Comparison of ENCODE assay signal across 16 cellular contexts in the genomic region with DNA sequence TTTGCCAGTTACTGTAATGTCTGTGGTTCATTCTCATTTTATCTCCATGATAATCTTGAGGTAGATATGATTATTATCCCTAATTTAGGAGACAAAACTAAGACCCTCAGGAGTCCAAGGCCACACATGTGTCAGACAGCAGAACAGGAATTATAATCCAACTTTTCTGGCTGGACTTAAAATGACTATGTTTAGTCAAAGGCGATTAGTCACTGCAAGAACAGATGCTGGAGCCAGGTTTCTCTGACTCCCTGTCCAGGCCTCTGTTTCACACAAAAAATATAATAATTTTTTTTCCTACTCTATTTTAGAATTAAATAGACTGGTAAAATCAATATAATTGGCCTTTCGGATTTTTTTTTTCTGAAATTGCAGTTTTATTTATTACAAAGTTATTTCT. TPM values are rescaled to one million over a fixed set of nuclear protein-coding genes. Genes with fewer than 3 reads are reported as not detected.
A peak's percentile ranks its signal among the peaks of the same experiment; 100 is the strongest.
DNase-seq lines count a peak whose midpoint lies in the region; ATAC-seq, FAIRE-seq and TF ChIP-seq lines count a peak whose summit lies in the region.
"Had no signal": no experiment of that assay in that cellular context is flagged by ENCODE, and none has a peak within 500 bp of the region (broad histone marks: within the 10 kb centered on the region; RNA-seq: fewer than 3 reads in every experiment).

No MANE protein-coding gene starts in this region.

- peak; percentile 70 for DNase-seq in AG08395 (ENCODE audit: low spot score)
- DNase-seq in LHCN-M2 (ENCODE audit: low read depth) = peak; percentile 79
- DNase-seq in K562 (ENCODE audit: extremely low read depth in 1 of 4, low spot score in 3 of 4) = peak; percentile 35 to 53 (median 46)
- peak; percentile 59 for DNase-seq in hepatic stellate cell (ENCODE audit: low spot score)
- DNase-seq in lower lobe of right lung = no peak
- no peak for DNase-seq in Right ventricle myocardium superior
- DNase-seq in NCI-H1694 treated with DMSO at 0.1 percent for 48 hours (lab: John Stamatoyannopoulos, UW) = no peak
- DNase-seq: activated naive CD4-positive, alpha-beta T cell treated with Interleukin-2 at 50 U/mL for 16 hours; islet precursor cell; NCI-H2107; stimulated activated CD8-positive, alpha-beta memory T cell treated with anti-CD3 and anti-CD28 coated beads, Interleukin-4, amount 100 ng/mL, for 48 hours; transverse colon had no signal

- 22% methylated on average over 2 of the region's 2 CpGs for WGBS in K562 (ENCODE audit: insufficient coverage, low coverage, missing lambda C conversion rate)

- H3K79me2 ChIP-seq in K562 (ENCODE audit: control insufficient read depth, insufficient read depth, low read length) = no peaks in the 10 kb centered on the region

- H3K36me3 ChIP-seq in K562 (ENCODE audit: control insufficient read depth, insufficient read depth, low read length) = peaks cover 27% of the 10 kb centered on the region
- no peaks in the 10 kb centered on the region for H3K36me3 ChIP-seq in lower lobe of right lung
- H3K36me3 ChIP-seq: gastroesophageal sphincter, transverse colon had no signal

- H3K27ac ChIP-seq in K562 (ENCODE audit: extremely low read depth, low read depth, low read length) (peak overlapping the region; percentile 92), lower lobe of right lung (no peak overlapping the region)
- H3K27ac ChIP-seq: transverse colon had no signal

- no TSS peak for BruUV-seq in K562 (replicated peaks; lab: Mats Ljungman, UMichigan)

- peak overlapping the region; percentile 81 for H2AFZ ChIP-seq in K562 (ENCODE audit: low read depth, low read length)

- in situ Hi-C loops in K562 (cut with MboI) = no loop called here

- no peaks in the 10 kb centered on the region for H3K9me1 ChIP-seq in K562 (ENCODE audit: control insufficient read depth, insufficient read depth, low read length)

- ATAC-seq in K562 (peak; percentile 75), lower lobe of right lung (no peak), Right ventricle myocardium superior (ENCODE audit: poor library complexity) (no peak), HG02642 (IDR thresholded peaks at IDR 0.05; ENCODE audit: poor library complexity, unreplicated experiment) (no peak)
- ATAC-seq: gastroesophageal sphincter, GM12878 had no signal

- TF ChIP-seq CTCF in K562 (IDR thresholded peaks at IDR 0.05 in 2 of 3, conservative IDR thresholded peaks at IDR 0.05 in 1 of 3; ENCODE audit: insufficient read depth in 2 of 3, low read depth in 1 of 3, low read length in 3 of 3) (no peak), lower lobe of right lung (IDR thresholded peaks at IDR 0.05) (no peak)

- no peak for TF ChIP-seq RAD21 in K562 (CRISPR knock-in tag; conservative IDR thresholded peaks at IDR 0.05 in 1 of 2, IDR thresholded peaks at IDR 0.05 in 1 of 2)

- no peaks in the 10 kb centered on the region for H3K27me3 ChIP-seq in K562 (ENCODE audit: control insufficient read depth in 2 of 2, insufficient read depth in 2 of 2, low read length in 2 of 2)
- no peaks in the 10 kb centered on the region for H3K27me3 ChIP-seq in lower lobe of right lung (ENCODE audit: low read depth)
- H3K27me3 ChIP-seq: gastroesophageal sphincter, transverse colon had no signal

- CTCF ChIA-PET in K562 (lab: Yijun Ruan, JAX; ENCODE audit: low intra/inter-chr PET ratio) = no interaction called here

- no peak overlapping the region; the same call in 1 of the 2 replicates for H3K4me2 ChIP-seq in K562 (ENCODE audit: insufficient read depth, low read length)

- H3K4me1 ChIP-seq in K562 (replicated peaks in 1 of 2; ENCODE audit: control insufficient read depth in 2 of 2, insufficient read depth in 2 of 2, low read length in 2 of 2) (peaks cover 0 to 17% of the 10 kb centered on the region in 2 experiments; a peak in 3 of 5 replicates), lower lobe of right lung (no peaks in the 10 kb centered on the region)

- FAIRE-seq in K562 (lab: Jason Lieb, UNC) = peak; percentile 32
- FAIRE-seq: colon, GM12878 had no signal

- POLR2A ChIA-PET in K562 (lab: Yijun Ruan, JAX) = interaction anchor here (1.0 to 1.7 kb wide), 4 partner anchors 9 to 57 kb away, joined by 3 to 4 read pairs (median 3); a partner anchor contains a TSS

- TF ChIP-seq POLR2A in K562 (conservative IDR thresholded peaks at IDR 0.05) = no peak

- TF ChIP-seq EP300 in K562 (IDR thresholded peaks at IDR 0.05; ENCODE audit: low read length) = no peak; the same call in 1 of the 2 replicates

- H3K9me3 ChIP-seq in K562 (replicated peaks; ENCODE audit: control insufficient read depth, insufficient read depth, low read depth, low read length) (no peaks in the 10 kb centered on the region), lower lobe of right lung (no peaks in the 10 kb centered on the region)
- H3K9me3 ChIP-seq: gastroesophageal sphincter, transverse colon had no signal

- H3K9ac ChIP-seq in K562 (ENCODE audit: insufficient read depth in 1 of 2, low read depth in 2 of 2, low read length in 2 of 2) = peak overlapping the region in 1 of 2 experiments; percentile 69; a peak in 2 of 4 replicates

- no peak overlapping the region for H3K4me3 ChIP-seq in K562
- H3K4me3 ChIP-seq in lower lobe of right lung = no peak overlapping the region
- H3K4me3 ChIP-seq: gastroesophageal sphincter, GM12878, transverse colon had no signal

- no peaks in the 10 kb centered on the region for H4K20me1 ChIP-seq in K562 (replicated peaks; ENCODE audit: control insufficient read depth, insufficient read depth, low read length)

- intact Hi-C loops in K562 (cut with micrococcal nuclease) = no loop called here
- intact Hi-C loops in lower lobe of right lung (cut with DNase I) = no loop called here
- intact Hi-C loops in Right ventricle myocardium superior (cut with DNase I) = no loop called here

TF ChIP-seq in K562, 482 proteins besides CTCF, POLR2A, EP300 and RAD21 (continues in another document):
- TF ChIP-seq DACH1 (IDR thresholded peaks at IDR 0.05; ENCODE audit: partially characterized antibody) = peak; percentile 66
- TF ChIP-seq, protein P1, sequence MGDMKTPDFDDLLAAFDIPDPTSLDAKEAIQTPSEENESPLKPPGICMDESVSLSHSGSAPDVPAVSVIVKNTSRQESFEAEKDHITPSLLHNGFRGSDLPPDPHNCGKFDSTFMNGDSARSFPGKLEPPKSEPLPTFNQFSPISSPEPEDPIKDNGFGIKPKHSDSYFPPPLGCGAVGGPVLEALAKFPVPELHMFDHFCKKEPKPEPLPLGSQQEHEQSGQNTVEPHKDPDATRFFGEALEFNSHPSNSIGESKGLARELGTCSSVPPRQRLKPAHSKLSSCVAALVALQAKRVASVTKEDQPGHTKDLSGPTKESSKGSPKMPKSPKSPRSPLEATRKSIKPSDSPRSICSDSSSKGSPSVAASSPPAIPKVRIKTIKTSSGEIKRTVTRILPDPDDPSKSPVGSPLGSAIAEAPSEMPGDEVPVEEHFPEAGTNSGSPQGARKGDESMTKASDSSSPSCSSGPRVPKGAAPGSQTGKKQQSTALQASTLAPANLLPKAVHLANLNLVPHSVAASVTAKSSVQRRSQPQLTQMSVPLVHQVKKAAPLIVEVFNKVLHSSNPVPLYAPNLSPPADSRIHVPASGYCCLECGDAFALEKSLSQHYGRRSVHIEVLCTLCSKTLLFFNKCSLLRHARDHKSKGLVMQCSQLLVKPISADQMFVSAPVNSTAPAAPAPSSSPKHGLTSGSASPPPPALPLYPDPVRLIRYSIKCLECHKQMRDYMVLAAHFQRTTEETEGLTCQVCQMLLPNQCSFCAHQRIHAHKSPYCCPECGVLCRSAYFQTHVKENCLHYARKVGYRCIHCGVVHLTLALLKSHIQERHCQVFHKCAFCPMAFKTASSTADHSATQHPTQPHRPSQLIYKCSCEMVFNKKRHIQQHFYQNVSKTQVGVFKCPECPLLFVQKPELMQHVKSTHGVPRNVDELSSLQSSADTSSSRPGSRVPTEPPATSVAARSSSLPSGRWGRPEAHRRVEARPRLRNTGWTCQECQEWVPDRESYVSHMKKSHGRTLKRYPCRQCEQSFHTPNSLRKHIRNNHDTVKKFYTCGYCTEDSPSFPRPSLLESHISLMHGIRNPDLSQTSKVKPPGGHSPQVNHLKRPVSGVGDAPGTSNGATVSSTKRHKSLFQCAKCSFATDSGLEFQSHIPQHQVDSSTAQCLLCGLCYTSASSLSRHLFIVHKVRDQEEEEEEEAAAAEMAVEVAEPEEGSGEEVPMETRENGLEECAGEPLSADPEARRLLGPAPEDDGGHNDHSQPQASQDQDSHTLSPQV (IDR thresholded peaks at IDR 0.05) = 0 out of 2 replicates have a peak, but pooled peaks have one; percentile 8

RNA-seq across cellular contexts. Expression of a gene that starts 56.7 kb away (rescaled TPM):
- total RNA-seq in LHCN-M2 (2014; rRNA removed) (6.8 and 7.2 TPM in 2 replicates), K562 (2014; rRNA removed) (12.9 and 13.2 TPM in 2 replicates), K562 (2014; rRNA removed; fragmentation: Illumina TruSeq; extraction: Trizol) (15.0 and 16.0 TPM in 2 replicates), K562 (2015; rRNA removed; fragmentation: Illumina TruSeq; extraction: Trizol) (15.6 and 18.8 TPM in 2 replicates), K562 (2021) (18.6 and 20.8 TPM in 2 replicates), lower lobe of right lung (21.7 TPM), Right ventricle myocardium superior (13.7 TPM)
- polyA plus RNA-seq in LHCN-M2 (2012) = 3.1 TPM
- 67.0 and 118 TPM in 2 replicates for total RNA-seq in K562 (2011; cell fraction: chromatin; rRNA removed; ENCODE audit: low replicate concordance)
- total RNA-seq in K562 (2011; cell fraction: nucleolus; rRNA removed) = 37.9 and 39.4 TPM in 2 replicates
- total RNA-seq in K562 (2011; cell fraction: nucleoplasm; rRNA removed) = 60.0 and 67.7 TPM in 2 replicates
- polyA plus RNA-seq in K562 (2011; rRNA removed) (9.7 and 10.0 TPM in 2 replicates), K562 (2014; fragmentation: Illumina TruSeq; extraction: Trizol) (13.1 and 15.4 TPM in 2 replicates), K562 (2014; fragmentation: Nextera tagmentation; extraction: Ambion mirVana) (1 to 10 TPM; 1.2 to 1.6 TPM), K562 (2014; rRNA removed) (6.9 and 7.5 TPM in 2 replicates)
- polyA plus RNA-seq in K562 (2011; cell fraction: cytosol; rRNA removed) = 6.9 and 9.0 TPM in 2 replicates
- polyA plus RNA-seq in K562 (2011; cell fraction: nucleus; rRNA removed) = 23.1 and 24.6 TPM in 2 replicates
- 10.8 and 11.2 TPM in 2 replicates for polyA plus RNA-seq in K562 (2012)
- 25.0 and 34.9 TPM in 2 replicates for polyA minus RNA-seq in K562 (2011; rRNA and poly(A)+ RNA removed)
- 11.2 and 18.8 TPM in 2 replicates for polyA minus RNA-seq in K562 (2011; cell fraction: cytosol; rRNA and poly(A)+ RNA removed)
- 35.5 and 61.0 TPM in 2 replicates for polyA minus RNA-seq in K562 (2011; cell fraction: nucleus; rRNA and poly(A)+ RNA removed)

Comparison
In these comparisons a context has a peak if more than half of its experiments do, and no peak if none do; other contexts are left out.
1. DNase-seq: peak in AG08395 (single experiment), LHCN-M2 (single experiment), K562 (4 of 4) and hepatic stellate cell (single experiment); none in lower lobe of right lung (single experiment), Right ventricle myocardium superior (single experiment) and NCI-H1694 treated with DMSO at 0.1 percent for 48 hours (single experiment).